Comparison of ENCODE assay signal across 1 cellular context in genomic region chr22:36465232-36466021, GRCh38.
TF ChIP-seq lines count a peak whose summit lies in the region.

No MANE protein-coding gene starts in this region.

TF ChIP-seq in K562, 482 proteins besides CTCF, POLR2A, EP300 and RAD21 (continued from another document):
- TF ChIP-seq ZKSCAN1 (IDR thresholded peaks at IDR 0.05; ENCODE audit: low read depth, low read length) (no peak), CBFB (CRISPR knock-in tag; IDR thresholded peaks at IDR 0.05) (no peak), ATF1 (CRISPR knock-in tag; IDR thresholded peaks at IDR 0.05) (no peak), ATF1 (tag; IDR thresholded peaks at IDR 0.05) (no peak), CTBP1 (IDR thresholded peaks at IDR 0.05; ENCODE audit: borderline replicate concordance) (no peak), POU5F1 (IDR thresholded peaks at IDR 0.05; ENCODE audit: borderline replicate concordance, low read depth, low read length, partially characterized antibody) (no peak), ATF7 (IDR thresholded peaks at IDR 0.05) (0 out of 2 replicates have a peak, but pooled peaks have one; percentile 15), HLTF (IDR thresholded peaks at IDR 0.05) (no peak), HNRNPK (IDR thresholded peaks at IDR 0.05; ENCODE audit: low read depth, low read length, poor library complexity, severe bottlenecking) (no peak), STAT5A (IDR thresholded peaks at IDR 0.05; ENCODE audit: borderline replicate concordance, low read length) (no peak), HNRNPH1 (optimal IDR thresholded peaks at IDR 0.05; ENCODE audit: low read depth, low read length) (no peak), POLR2G (IDR thresholded peaks at IDR 0.05; ENCODE audit: low read depth, low read length) (peak; percentile 61)
- TF ChIP-seq, protein P1, sequence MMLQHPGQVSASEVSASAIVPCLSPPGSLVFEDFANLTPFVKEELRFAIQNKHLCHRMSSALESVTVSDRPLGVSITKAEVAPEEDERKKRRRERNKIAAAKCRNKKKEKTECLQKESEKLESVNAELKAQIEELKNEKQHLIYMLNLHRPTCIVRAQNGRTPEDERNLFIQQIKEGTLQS (IDR thresholded peaks at IDR 0.05), result no peak
- TF ChIP-seq, protein P1 (CRISPR knock-in tag; conservative IDR thresholded peaks at IDR 0.05), result no peak
- TF ChIP-seq, protein P2, sequence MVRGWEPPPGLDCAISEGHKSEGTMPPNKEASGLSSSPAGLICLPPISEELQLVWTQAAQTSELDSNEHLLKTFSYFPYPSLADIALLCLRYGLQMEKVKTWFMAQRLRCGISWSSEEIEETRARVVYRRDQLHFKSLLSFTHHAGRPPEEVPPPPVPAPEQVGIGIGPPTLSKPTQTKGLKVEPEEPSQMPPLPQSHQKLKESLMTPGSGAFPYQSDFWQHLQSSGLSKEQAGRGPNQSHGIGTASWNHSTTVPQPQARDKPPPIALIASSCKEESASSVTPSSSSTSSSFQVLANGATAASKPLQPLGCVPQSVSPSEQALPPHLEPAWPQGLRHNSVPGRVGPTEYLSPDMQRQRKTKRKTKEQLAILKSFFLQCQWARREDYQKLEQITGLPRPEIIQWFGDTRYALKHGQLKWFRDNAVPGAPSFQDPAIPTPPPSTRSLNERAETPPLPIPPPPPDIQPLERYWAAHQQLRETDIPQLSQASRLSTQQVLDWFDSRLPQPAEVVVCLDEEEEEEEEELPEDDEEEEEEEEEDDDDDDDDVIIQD (CRISPR knock-in tag; IDR thresholded peaks at IDR 0.05), result no peak
TF ChIP-seq in K562: peak in this region for 3.
